In the genomic region with DNA sequence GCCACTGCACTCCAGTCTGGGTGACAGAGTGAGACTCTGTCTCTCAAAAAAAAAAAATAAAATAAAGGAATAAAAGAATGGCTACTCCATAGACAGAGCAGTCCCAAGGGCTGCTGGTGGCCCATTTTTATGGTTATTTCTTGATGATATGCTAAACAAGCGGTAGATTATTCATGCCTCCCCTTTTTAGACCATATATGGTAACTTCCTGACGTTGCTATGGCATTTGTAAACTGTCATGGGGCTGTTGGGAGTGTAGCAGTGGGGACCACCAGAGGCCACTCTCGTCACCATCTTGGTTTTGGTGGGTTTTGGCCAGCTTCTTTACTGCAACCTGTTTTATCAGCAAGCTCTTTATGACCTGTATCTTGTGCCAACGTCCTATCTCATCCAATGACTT, we compare ENCODE assay signal across 14 cellular contexts. TPM values are rescaled to one million over a fixed set of nuclear protein-coding genes. Genes with fewer than 3 reads are reported as not detected.
DNase-seq lines count a peak whose midpoint lies in the region; ATAC-seq and TF ChIP-seq lines count a peak whose summit lies in the region.
"Not testable (repeated sequence)": the region's sequence is repeated elsewhere in the genome, so short reads cannot be mapped to it uniquely, and the experiment has no call there.
"Had no signal": no experiment of that assay in that cellular context is flagged by ENCODE, and none has a peak within 500 bp of the region (broad histone marks: within the 10 kb centered on the region; RNA-seq: fewer than 3 reads in every experiment).

No MANE protein-coding gene starts in this region.

- 0 out of 2 replicates have a peak overlapping the region, but pooled peaks have one; percentile 60 for H3K27ac ChIP-seq in BLaER1
- not testable (repeated sequence) for H3K27ac ChIP-seq in Karpas-422 (ENCODE audit: low read length)
- H3K27ac ChIP-seq in prostate gland: peak overlapping the region; percentile 100

- not testable (repeated sequence) for H3K9me2 ChIP-seq in Karpas-422 (replicated peaks; ENCODE audit: insufficient read depth, low read length)

- H3K36me3 ChIP-seq in BLaER1; Karpas-422 (ENCODE audit: insufficient read depth, low read length); prostate gland: not testable (repeated sequence)

- TF ChIP-seq POLR2A in prostate gland (IDR thresholded peaks at IDR 0.05): not testable (repeated sequence)

- H3K27ac Mint-ChIP-seq in Calu3 (ENCODE audit: unreplicated experiment) (peak overlapping the region; percentile 73), T-cell (peak overlapping the region; percentile 58 to 64)
- H3K27ac Mint-ChIP-seq in activated naive CD8-positive, alpha-beta T cell treated with anti-CD3 and anti-CD28 coated beads, Interleukin-2, amount 10 ng/mL, durations not matched to agents 7 days and 5 days: peak overlapping the region; percentile 39

- BruUV-seq in Calu3 (replicated peaks; lab: Mats Ljungman, UMichigan): not testable (repeated sequence)

- H3K4me3 ChIP-seq in BLaER1; Karpas-422 (ENCODE audit: low read length); prostate gland: not testable (repeated sequence)

- not testable (repeated sequence) for H4K20me1 ChIP-seq in BLaER1; Karpas-422 (ENCODE audit: insufficient read depth, low read depth, low read length)

- CTCF ChIA-PET in Calu3 (lab: Charles Lee); T-cell (lab: Charles Lee): not testable (repeated sequence)

- not testable (repeated sequence) for DNase-seq in Calu3; T-cell; activated naive CD8-positive, alpha-beta T cell treated with anti-CD3 and anti-CD28 coated beads, Interleukin-2, amount 10 ng/mL, durations not matched to agents 7 days and 5 days; prostate gland (ENCODE audit: low spot score)
- peak; percentile 15 for DNase-seq in Karpas-422
- DNase-seq in cardiac septum (ENCODE audit: low spot score): peak; percentile 2

- WGBS in prostate gland: 76% methylated on average over 4 of the region's 4 CpGs

- POLR2A ChIA-PET in T-cell (lab: Charles Lee): not testable (repeated sequence)
- POLR2A ChIA-PET in activated naive CD8-positive, alpha-beta T cell treated with anti-CD3 and anti-CD28 coated beads, Interleukin-2, amount 10 ng/mL, durations not matched to agents 7 days and 5 days (lab: Charles Lee): interaction anchor here (0.7 kb wide), 1 partner anchor 235 kb away, joined by 5 read pairs; no protein-coding TSS in a partner anchor

- H3K79me2 ChIP-seq in Karpas-422 (ENCODE audit: low read length): not testable (repeated sequence)

- H3K4me1 Mint-ChIP-seq in Calu3 (ENCODE audit: low read depth, unreplicated experiment) (peaks cover 33% of the 10 kb centered on the region), T-cell (peaks cover 47 to 57% (median 51%) of the 10 kb centered on the region in 3 donors)
- peaks cover 32% of the 10 kb centered on the region for H3K4me1 Mint-ChIP-seq in activated naive CD8-positive, alpha-beta T cell treated with anti-CD3 and anti-CD28 coated beads, Interleukin-2, amount 10 ng/mL, durations not matched to agents 7 days and 5 days

- not testable (repeated sequence) for H3K27me3 ChIP-seq in BLaER1; Karpas-422 (ENCODE audit: low read length); prostate gland (replicated peaks; ENCODE audit: insufficient read depth)

- not testable (repeated sequence) for H2AFZ ChIP-seq in Karpas-422 (ENCODE audit: low read length)

- not testable (repeated sequence) for H3K9ac ChIP-seq in BLaER1; Karpas-422 (ENCODE audit: low read length)

- intact Hi-C loops in Calu3 (cut with micrococcal nuclease; ENCODE audit: unreplicated experiment): loop anchor here (10.0 kb wide), 2 partner anchors 165 to 345 kb away; a partner anchor contains a TSS
- intact Hi-C loops in cardiac septum (cut with DNase I); prostate gland (cut with DNase I): not testable (repeated sequence)

- peaks cover 25% of the 10 kb centered on the region for H3K27me3 Mint-ChIP-seq in Calu3 (ENCODE audit: unreplicated experiment)
- H3K27me3 Mint-ChIP-seq in T-cell; activated naive CD8-positive, alpha-beta T cell treated with anti-CD3 and anti-CD28 coated beads, Interleukin-2, amount 10 ng/mL, durations not matched to agents 7 days and 5 days: not testable (repeated sequence)

- H3K4me2 ChIP-seq in BLaER1; Karpas-422 (ENCODE audit: low read depth, low read length, poor library complexity, severe bottlenecking): not testable (repeated sequence)

- not testable (repeated sequence) for ATAC-seq in T-cell (replicated peaks in 1 of 4); activated naive CD8-positive, alpha-beta T cell treated with anti-CD3 and anti-CD28 coated beads, Interleukin-2, amount 10 ng/mL, durations not matched to agents 7 days and 5 days (ENCODE audit: low read depth)

- H3K9me3 ChIP-seq in BLaER1; Karpas-422 (ENCODE audit: low read length); prostate gland: not testable (repeated sequence)

- H3K4me1 ChIP-seq in BLaER1 (peaks cover 75% of the 10 kb centered on the region), Karpas-422 (ENCODE audit: low read length) (peaks cover 12% of the 10 kb centered on the region), prostate gland (replicated peaks) (peaks cover 12% of the 10 kb centered on the region)

- TF ChIP-seq CTCF in Calu3 (IDR thresholded peaks at IDR 0.05; ENCODE audit: unreplicated experiment); prostate gland (IDR thresholded peaks at IDR 0.05): not testable (repeated sequence)

- H3K4me3 Mint-ChIP-seq in Calu3 (ENCODE audit: low read depth, unreplicated experiment); T-cell; activated naive CD8-positive, alpha-beta T cell treated with anti-CD3 and anti-CD28 coated beads, Interleukin-2, amount 10 ng/mL, durations not matched to agents 7 days and 5 days: not testable (repeated sequence)

- H3K36me3 Mint-ChIP-seq in Calu3 (ENCODE audit: insufficient read depth, unreplicated experiment): peaks cover 24% of the 10 kb centered on the region
- not testable (repeated sequence) for H3K36me3 Mint-ChIP-seq in T-cell; activated naive CD8-positive, alpha-beta T cell treated with anti-CD3 and anti-CD28 coated beads, Interleukin-2, amount 10 ng/mL, durations not matched to agents 7 days and 5 days

- not testable (repeated sequence) for H3K9me3 Mint-ChIP-seq in Calu3 (ENCODE audit: low read depth, unreplicated experiment); T-cell; activated naive CD8-positive, alpha-beta T cell treated with anti-CD3 and anti-CD28 coated beads, Interleukin-2, amount 10 ng/mL, durations not matched to agents 7 days and 5 days

RNA-seq across cellular contexts. Expression of a gene that starts 24.4 kb away (rescaled TPM):
- total RNA-seq in Calu3 (2022) (4.4 and 4.9 TPM in 2 replicates), T-cell (under 1 TPM in 1 of 5 donors, not detected in 4; 0.16 TPM), cardiac septum (not detected), prostate gland (under 1 TPM; 0.64 to 0.97 TPM)
- total RNA-seq in Karpas-422 (2014; rRNA removed; shearing (Covaris generic); ENCODE audit: low replicate concordance): not detected in 2 replicates
- total RNA-seq in activated naive CD8-positive, alpha-beta T cell treated with anti-CD3 and anti-CD28 coated beads, Interleukin-2, amount 10 ng/mL, durations not matched to agents 7 days and 5 days: not detected
- total RNA-seq: Caco-2; CD8-positive, alpha-beta T cell; GM12878; GM23248; H1; H7 had no signal

RNA-seq across cellular contexts. Expression of a gene that starts 52.4 kb away (rescaled TPM):
- total RNA-seq in Calu3 (2022) (not detected in 2 replicates), T-cell (not detected), cardiac septum (not detected), prostate gland (not detected)
- total RNA-seq in Karpas-422 (2014; rRNA removed; shearing (Covaris generic); ENCODE audit: low replicate concordance): not detected in 2 replicates
- total RNA-seq in activated naive CD8-positive, alpha-beta T cell treated with anti-CD3 and anti-CD28 coated beads, Interleukin-2, amount 10 ng/mL, durations not matched to agents 7 days and 5 days: not detected
- total RNA-seq: B cell; Caco-2; CD8-positive, alpha-beta T cell; GM12878; GM23248; H1; H7 had no signal

RNA-seq across cellular contexts. Expression of a gene that starts 58.0 kb away (rescaled TPM):
- total RNA-seq in Calu3 (2022) (0.22 TPM in 1 of 2 replicates, not detected in the other), T-cell (under 1 TPM in 1 of 5 donors, not detected in 4; 0.29 TPM), cardiac septum (not detected), prostate gland (10 to 100 TPM; 16.4 to 22.5 TPM)
- not detected in 2 replicates for total RNA-seq in Karpas-422 (2014; rRNA removed; shearing (Covaris generic); ENCODE audit: low replicate concordance)
- total RNA-seq in activated naive CD8-positive, alpha-beta T cell treated with anti-CD3 and anti-CD28 coated beads, Interleukin-2, amount 10 ng/mL, durations not matched to agents 7 days and 5 days: under 1 TPM in 1 of 2 experiments, not detected in 1; 0.33 TPM
- total RNA-seq: B cell; Caco-2; CD8-positive, alpha-beta T cell; GM23248; H1; H7 had no signal

Comparison
In these comparisons a context has a peak if more than half of its experiments do, and no peak if none do; other contexts are left out.
1. RNA of a gene that starts 58.0 kb away (total RNA-seq): 16.4 to 22.5 TPM in prostate gland; 0.33 TPM in activated naive CD8-positive, alpha-beta T cell treated with anti-CD3 and anti-CD28 coated beads, Interleukin-2, amount 10 ng/mL, durations not matched to agents 7 days and 5 days, 0.22 TPM in Calu3, 0.29 TPM in T-cell, not detected in Karpas-422 and not detected in cardiac septum (single experiment); every median in the first group is over 10 times any median in the second.
2. Peak in every context shown above with its lines, with median percentiles within 50 percentile points of each other: H3K27ac Mint-ChIP-seq.